1 cellular context compared by ENCODE assay signal in the genomic region with DNA sequence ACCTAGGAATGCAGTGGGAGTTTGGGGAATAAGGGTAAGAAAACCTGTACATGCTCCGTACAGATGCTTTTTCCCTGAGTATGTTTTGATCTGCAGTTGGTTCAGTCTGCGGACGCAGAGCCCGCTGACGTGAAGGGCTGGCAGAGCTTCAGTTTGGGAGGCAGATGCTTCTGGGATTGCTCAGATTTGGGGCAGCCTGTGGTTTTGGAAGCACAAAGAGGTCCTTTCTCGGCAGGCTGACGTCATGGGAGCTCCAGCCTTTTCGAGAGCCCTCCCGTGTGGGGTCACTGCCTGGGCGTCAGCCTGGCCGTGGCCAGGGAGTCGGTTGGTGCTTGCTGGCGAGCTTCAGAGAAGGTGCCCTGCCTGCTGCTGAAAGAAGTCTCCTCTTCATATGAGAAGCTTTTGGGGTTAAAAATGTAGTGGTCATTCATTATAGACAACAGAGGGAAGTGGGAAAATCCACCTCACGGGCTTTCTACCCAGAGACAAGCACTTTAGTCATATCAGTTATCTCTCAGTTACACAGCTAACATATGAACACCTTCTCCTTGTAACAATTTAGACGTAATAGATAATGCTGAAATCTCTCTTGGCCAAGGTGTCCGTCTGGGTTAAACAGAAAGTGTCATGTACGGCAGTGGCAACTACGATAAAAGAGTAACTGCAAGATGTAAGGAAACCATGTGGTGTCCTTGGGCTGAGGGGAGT.
TF ChIP-seq lines count a peak whose summit lies in the region.

No MANE protein-coding gene starts in this region.

TF ChIP-seq in GM23338, 12 proteins besides CTCF, POLR2A, EP300 and RAD21 (continued from another document):
- TF ChIP-seq ZNF462 (CRISPR knock-in tag; IDR thresholded peaks at IDR 0.05) (no peak), ZNF114 (CRISPR knock-in tag; IDR thresholded peaks at IDR 0.05) (no peak), POLR2AphosphoS5 (IDR thresholded peaks at IDR 0.05; ENCODE audit: low read depth) (no peak), CREB1 (CRISPR knock-in tag; IDR thresholded peaks at IDR 0.05; ENCODE audit: low read depth) (no peak), NANOG (IDR thresholded peaks at IDR 0.05; ENCODE audit: borderline replicate concordance) (no peak), ZNF331 (CRISPR knock-in tag; IDR thresholded peaks at IDR 0.05; ENCODE audit: low read depth) (no peak)
- TF ChIP-seq, protein P1, sequence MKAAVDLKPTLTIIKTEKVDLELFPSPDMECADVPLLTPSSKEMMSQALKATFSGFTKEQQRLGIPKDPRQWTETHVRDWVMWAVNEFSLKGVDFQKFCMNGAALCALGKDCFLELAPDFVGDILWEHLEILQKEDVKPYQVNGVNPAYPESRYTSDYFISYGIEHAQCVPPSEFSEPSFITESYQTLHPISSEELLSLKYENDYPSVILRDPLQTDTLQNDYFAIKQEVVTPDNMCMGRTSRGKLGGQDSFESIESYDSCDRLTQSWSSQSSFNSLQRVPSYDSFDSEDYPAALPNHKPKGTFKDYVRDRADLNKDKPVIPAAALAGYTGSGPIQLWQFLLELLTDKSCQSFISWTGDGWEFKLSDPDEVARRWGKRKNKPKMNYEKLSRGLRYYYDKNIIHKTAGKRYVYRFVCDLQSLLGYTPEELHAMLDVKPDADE (IDR thresholded peaks at IDR 0.05): no peak
TF ChIP-seq in GM23338: peak in this region for 0.
